In genomic region chr19:2070986-2071673, GRCh38 we compare ENCODE assay signal across 17 cellular contexts. TPM values are rescaled to one million over a fixed set of nuclear protein-coding genes. Genes with fewer than 3 reads are reported as not detected.
A peak's percentile ranks its signal among the peaks of the same experiment; 100 is the strongest.
DNase-seq lines count a peak whose midpoint lies in the region; ATAC-seq and TF ChIP-seq lines count a peak whose summit lies in the region.
"Had no signal": no experiment of that assay in that cellular context is flagged by ENCODE, and none has a peak within 500 bp of the region (broad histone marks: within the 10 kb centered on the region; RNA-seq: fewer than 3 reads in every experiment).

No MANE protein-coding gene starts in this region.

- 91% methylated on average over 7 of the region's 19 CpGs; no CpG with 5 or more reads in 1 of the 2 experiments for WGBS in IMR-90 (ENCODE audit: extremely low coverage in 2 of 2, insufficient read length in 1 of 2), 2 experiments

- no peak overlapping the region for H3K56ac ChIP-seq in IMR-90 (ENCODE audit: extremely low read depth, insufficient read depth, low read length)

- peaks cover 24% of the 10 kb centered on the region for H3K4me1 Mint-ChIP-seq in CD8-positive, alpha-beta T cell (ENCODE audit: low read depth)
- H3K4me1 Mint-ChIP-seq in activated naive CD8-positive, alpha-beta T cell treated with anti-CD3 and anti-CD28 coated beads, Interleukin-2, amount 50 U/mL, for 24 hours = peaks cover 11% of the 10 kb centered on the region
- peaks cover 5% of the 10 kb centered on the region for H3K4me1 Mint-ChIP-seq in nephron progenitor cell

- POLR2A ChIA-PET in CD8-positive, alpha-beta T cell (lab: Charles Lee) = interaction anchor here (1.4 kb wide), 1 partner anchor 19 kb away, joined by 4 read pairs; no protein-coding TSS in a partner anchor
- POLR2A ChIA-PET in IMR-90 (lab: Charles Lee; ENCODE audit: unreplicated experiment) = no interaction called here

- no peak overlapping the region for H2AK9ac ChIP-seq in IMR-90 (replicated peaks; ENCODE audit: low read depth, low read length, poor library complexity)

- no peak overlapping the region for H3K9ac ChIP-seq in IMR-90 (ENCODE audit: low read depth, low read length)
- H3K9ac ChIP-seq: GM23248 had no signal

- H3K79me1 ChIP-seq in IMR-90 (ENCODE audit: low read depth in 1 of 2, low read length in 2 of 2) = no peaks in the 10 kb centered on the region; a peak in 1 of 4 replicates

- no peaks in the 10 kb centered on the region for H3K9me3 Mint-ChIP-seq in CD8-positive, alpha-beta T cell
- H3K9me3 Mint-ChIP-seq in activated naive CD8-positive, alpha-beta T cell treated with anti-CD3 and anti-CD28 coated beads, Interleukin-2, amount 50 U/mL, for 24 hours = no peaks in the 10 kb centered on the region
- H3K9me3 Mint-ChIP-seq in nephron progenitor cell = no peaks in the 10 kb centered on the region
- H3K9me3 Mint-ChIP-seq: activated T-cell treated with anti-CD3 and anti-CD28 coated beads, Interleukin-2, amount 50 U/mL, for 4 hours had no signal

- BruUV-seq in IMR-90 (replicated peaks; lab: Mats Ljungman, UMichigan) = TSS peak; percentile 79

- H2BK5ac ChIP-seq in IMR-90 (ENCODE audit: low read depth, low read length, poor library complexity, severe bottlenecking) = no peak overlapping the region

- H3K4me2 ChIP-seq in IMR-90 (ENCODE audit: low read depth, low read length) = no peak overlapping the region

- no peak for DNase-seq in CD8-positive, alpha-beta T cell
- no peak for DNase-seq in IMR-90
- DNase-seq in activated naive CD8-positive, alpha-beta T cell treated with anti-CD3 and anti-CD28 coated beads, Interleukin-2, amount 50 U/mL, for 24 hours = no peak
- DNase-seq in nephron progenitor cell = no peak
- DNase-seq in NCI-H2196 treated with DMSO at 0.1 percent for 48 hours (lab: John Stamatoyannopoulos, UW; ENCODE audit: unreplicated experiment) = no peak
- DNase-seq in glomerular visceral epithelial cell (ENCODE audit: extremely low spot score) = no peak
- DNase-seq: activated T-cell treated with anti-CD3 and anti-CD28 coated beads, Interleukin-2, amount 50 U/mL, for 4 hours; C1 segment of cervical spinal cord; GDM1; GM23248; kidney glomerular epithelial cell; NCI-H1105 treated with DMSO at 0.1 percent for 48 hours; NCI-H345; stimulated activated CD4-positive, alpha-beta T cell treated with anti-CD3 and anti-CD28 coated beads, Interleukin-15, amount 100 ng/mL, for 24 hours; upper lobe of right lung had no signal

- no peak overlapping the region for H4K8ac ChIP-seq in IMR-90 (ENCODE audit: low read depth in 2 of 2, low read length in 2 of 2)

- no peak overlapping the region for H3K23ac ChIP-seq in IMR-90 (ENCODE audit: low read depth, low read length)

- peaks cover 49% of the 10 kb centered on the region for H3K36me3 Mint-ChIP-seq in CD8-positive, alpha-beta T cell
- peaks cover 40% of the 10 kb centered on the region for H3K36me3 Mint-ChIP-seq in activated naive CD8-positive, alpha-beta T cell treated with anti-CD3 and anti-CD28 coated beads, Interleukin-2, amount 50 U/mL, for 24 hours (ENCODE audit: low read depth)
- H3K36me3 Mint-ChIP-seq in nephron progenitor cell (ENCODE audit: low read depth) = peaks cover 35% of the 10 kb centered on the region

- no peak overlapping the region for H3K18ac ChIP-seq in IMR-90 (ENCODE audit: low read depth, low read length)

- dilution Hi-C loops in IMR-90 (cut with HindIII; ENCODE audit: low sequenced_read_pairs, unreplicated experiment) = no loop called here

- no peak for TF ChIP-seq CTCF in CD8-positive, alpha-beta T cell (IDR thresholded peaks at IDR 0.05)
- TF ChIP-seq CTCF in IMR-90 (conservative IDR thresholded peaks at IDR 0.05; ENCODE audit: low read depth, low read length) (no peak), nephron progenitor cell (IDR thresholded peaks at IDR 0.05) (no peak)

- ATAC-seq in CD8-positive, alpha-beta T cell = no peak
- ATAC-seq in IMR-90 (ENCODE audit: low read depth) = no peak
- no peak for ATAC-seq in activated naive CD8-positive, alpha-beta T cell treated with anti-CD3 and anti-CD28 coated beads, Interleukin-2, amount 50 U/mL, for 24 hours
- no peak for ATAC-seq in GM19467 (IDR thresholded peaks at IDR 0.05; ENCODE audit: unreplicated experiment)
- ATAC-seq: activated T-cell treated with anti-CD3 and anti-CD28 coated beads, Interleukin-2, amount 50 U/mL, for 4 hours; upper lobe of right lung had no signal

- H3K4me3 ChIP-seq in CD8-positive, alpha-beta T cell (ENCODE audit: low read depth, low read length) = no peak overlapping the region
- no peak overlapping the region for H3K4me3 ChIP-seq in IMR-90 (ENCODE audit: insufficient read depth, low read depth, low read length)
- H3K4me3 ChIP-seq: cardiac muscle cell, GM23248, upper lobe of right lung had no signal

- no peak overlapping the region for H2AK5ac ChIP-seq in IMR-90 (ENCODE audit: low read depth, low read length)

- H2BK120ac ChIP-seq in IMR-90 (ENCODE audit: low read depth, low read length) = no peak overlapping the region

- H3K14ac ChIP-seq in IMR-90 (replicated peaks; ENCODE audit: low read depth, low read length) = no peak overlapping the region

- no peak overlapping the region for H2AFZ ChIP-seq in IMR-90 (replicated peaks; ENCODE audit: low read length, poor library complexity)
- H2AFZ ChIP-seq: GM23248 had no signal

- H4K20me1 ChIP-seq in IMR-90 (ENCODE audit: insufficient read depth, low read length) = 0 out of 2 replicates have a peak, but pooled peaks cover 6% of the 10 kb centered on the region

- peaks cover 26% of the 10 kb centered on the region for H3K36me3 ChIP-seq in CD8-positive, alpha-beta T cell (ENCODE audit: insufficient read depth, low read length)
- H3K36me3 ChIP-seq in IMR-90 (ENCODE audit: control insufficient read depth, insufficient read depth, low read length) = peaks cover 34% of the 10 kb centered on the region

- no peak for TF ChIP-seq POLR2A in IMR-90 (IDR thresholded peaks at IDR 0.05; ENCODE audit: low read depth, low read length)

- no peak overlapping the region for H4K91ac ChIP-seq in IMR-90 (ENCODE audit: insufficient read depth, low read depth, low read length)

- H3K4me3 Mint-ChIP-seq in CD8-positive, alpha-beta T cell = no peak overlapping the region
- no peak overlapping the region for H3K4me3 Mint-ChIP-seq in activated naive CD8-positive, alpha-beta T cell treated with anti-CD3 and anti-CD28 coated beads, Interleukin-2, amount 50 U/mL, for 24 hours
- H3K4me3 Mint-ChIP-seq in nephron progenitor cell = no peak overlapping the region
- H3K4me3 Mint-ChIP-seq: activated T-cell treated with anti-CD3 and anti-CD28 coated beads, Interleukin-2, amount 50 U/mL, for 4 hours had no signal

- no peaks in the 10 kb centered on the region for H3K9me3 ChIP-seq in CD8-positive, alpha-beta T cell (ENCODE audit: low read length)
- no peaks in the 10 kb centered on the region for H3K9me3 ChIP-seq in IMR-90 (ENCODE audit: control insufficient read depth, insufficient read depth, low read length)
- H3K9me3 ChIP-seq: upper lobe of right lung had no signal

- peak overlapping the region; percentile 37 for H3K27ac Mint-ChIP-seq in CD8-positive, alpha-beta T cell
- peak overlapping the region; percentile 57 for H3K27ac Mint-ChIP-seq in activated naive CD8-positive, alpha-beta T cell treated with anti-CD3 and anti-CD28 coated beads, Interleukin-2, amount 50 U/mL, for 24 hours
- peak overlapping the region; percentile 92 for H3K27ac Mint-ChIP-seq in nephron progenitor cell

- no peak overlapping the region for H4K5ac ChIP-seq in IMR-90 (ENCODE audit: low read depth, low read length)

- no peak overlapping the region for H3K27ac ChIP-seq in CD8-positive, alpha-beta T cell (ENCODE audit: low read depth, low read length)
- H3K27ac ChIP-seq in IMR-90 (ENCODE audit: insufficient read depth, low read length) = no peak overlapping the region
- H3K27ac ChIP-seq: cardiac muscle cell, GM23248, upper lobe of right lung had no signal

- CTCF ChIA-PET in CD8-positive, alpha-beta T cell (lab: Charles Lee) = interaction anchor here (0.7 to 5.1 kb wide), 9 partner anchors 11 to 253 kb away, joined by 3 to 49 read pairs (median 7); no protein-coding TSS in a partner anchor
- CTCF ChIA-PET in IMR-90 (lab: Yijun Ruan, JAX) = no interaction called here

- H3K27me3 ChIP-seq in CD8-positive, alpha-beta T cell (ENCODE audit: insufficient read depth, low read length) = no peaks in the 10 kb centered on the region
- H3K27me3 ChIP-seq in IMR-90 (ENCODE audit: control insufficient read depth, insufficient read depth, low read length) = no peaks in the 10 kb centered on the region
- H3K27me3 ChIP-seq: cardiac muscle cell, upper lobe of right lung had no signal

- peaks cover 11% of the 10 kb centered on the region for H3K4me1 ChIP-seq in CD8-positive, alpha-beta T cell (ENCODE audit: insufficient read depth, low read length)
- H3K4me1 ChIP-seq in IMR-90 (ENCODE audit: control insufficient read depth, insufficient read depth, low read length) = no peaks in the 10 kb centered on the region

- no peak overlapping the region for H2BK20ac ChIP-seq in IMR-90 (ENCODE audit: low read depth, low read length)

- H3K27me3 Mint-ChIP-seq in CD8-positive, alpha-beta T cell (ENCODE audit: low read depth) = no peaks in the 10 kb centered on the region
- no peaks in the 10 kb centered on the region for H3K27me3 Mint-ChIP-seq in activated naive CD8-positive, alpha-beta T cell treated with anti-CD3 and anti-CD28 coated beads, Interleukin-2, amount 50 U/mL, for 24 hours
- H3K27me3 Mint-ChIP-seq in nephron progenitor cell (ENCODE audit: low read depth, poor library complexity) = no peaks in the 10 kb centered on the region

- intact Hi-C loops in CD8-positive, alpha-beta T cell (cut with DNase I, micrococcal nuclease) = no loop called here
- intact Hi-C loops in IMR-90 (cut with micrococcal nuclease) = no loop called here

- H3K9me1 ChIP-seq in IMR-90 (ENCODE audit: insufficient read depth, low read length) = no peaks in the 10 kb centered on the region

- no peak for TF ChIP-seq RAD21 in IMR-90 (IDR thresholded peaks at IDR 0.05; ENCODE audit: low read length)

- in situ Hi-C loops in IMR-90 (cut with MboI; ENCODE audit: low sequenced_read_pairs) = no loop called here

- H2BK15ac ChIP-seq in IMR-90 (ENCODE audit: low read depth, low read length) = no peak overlapping the region

- H3K4ac ChIP-seq in IMR-90 (ENCODE audit: low read depth, low read length) = no peak overlapping the region

RNA-seq across cellular contexts. Expression of gene MKNK2, which starts 20.1 kb away (rescaled TPM):
- 100 to 1,000 TPM; 453 to 455 TPM for total RNA-seq in CD8-positive, alpha-beta T cell
- total RNA-seq in IMR-90 (2012; rRNA removed) = 20.8 and 21.9 TPM in 2 replicates
- polyA plus RNA-seq in IMR-90 (2012; rRNA removed) = 31.8 and 37.5 TPM in 2 replicates
- 25.9 and 51.6 TPM in 2 replicates for polyA plus RNA-seq in IMR-90 (2012; cell fraction: cytosol; rRNA removed)
- polyA plus RNA-seq in IMR-90 (2012; cell fraction: nucleus; rRNA removed; ENCODE audit: low replicate concordance) = 57.0 and 142 TPM in 2 replicates

RNA-seq across cellular contexts. Expression of gene MOB3A, which starts 25.0 kb away (rescaled TPM):
- 10 to 100 TPM; 76.7 to 80.0 TPM for total RNA-seq in CD8-positive, alpha-beta T cell
- 8.9 and 9.3 TPM in 2 replicates for total RNA-seq in IMR-90 (2012; rRNA removed)
- 26.5 and 28.8 TPM in 2 replicates for polyA plus RNA-seq in IMR-90 (2012; rRNA removed)
- polyA plus RNA-seq in IMR-90 (2012; cell fraction: cytosol; rRNA removed) = 20.4 and 29.9 TPM in 2 replicates
- 15.3 and 28.7 TPM in 2 replicates for polyA plus RNA-seq in IMR-90 (2012; cell fraction: nucleus; rRNA removed; ENCODE audit: low replicate concordance)

RNA-seq across cellular contexts. Expression of gene IZUMO4, which starts 25.6 kb away (rescaled TPM):
- total RNA-seq in CD8-positive, alpha-beta T cell = 10 to 100 TPM; 11.9 to 15.3 TPM
- total RNA-seq in IMR-90 (2012; rRNA removed) = 0.56 and 0.72 TPM in 2 replicates
- polyA plus RNA-seq in IMR-90 (2012; rRNA removed) = 2.8 and 3.4 TPM in 2 replicates
- polyA plus RNA-seq in IMR-90 (2012; cell fraction: cytosol; rRNA removed) = 0.37 and 1.5 TPM in 2 replicates
- 19.5 and 47.8 TPM in 2 replicates for polyA plus RNA-seq in IMR-90 (2012; cell fraction: nucleus; rRNA removed; ENCODE audit: low replicate concordance)

RNA-seq across cellular contexts. Expression of gene BTBD2, which starts 55.6 kb away (rescaled TPM):
- 10 to 100 TPM; 34.5 to 35.5 TPM for total RNA-seq in CD8-positive, alpha-beta T cell
- total RNA-seq in IMR-90 (2012; rRNA removed) = 24.4 and 25.8 TPM in 2 replicates
- 65.7 and 67.1 TPM in 2 replicates for polyA plus RNA-seq in IMR-90 (2012; rRNA removed)
- polyA plus RNA-seq in IMR-90 (2012; cell fraction: cytosol; rRNA removed) = 38.7 and 95.6 TPM in 2 replicates
- 53.9 and 143 TPM in 2 replicates for polyA plus RNA-seq in IMR-90 (2012; cell fraction: nucleus; rRNA removed; ENCODE audit: low replicate concordance)

Comparison
In these comparisons a context has a peak if more than half of its experiments do, and no peak if none do; other contexts are left out.
1. H3K27ac Mint-ChIP-seq: peak in every context shown above with its lines; median percentile 92 in nephron progenitor cell; 57 in activated naive CD8-positive, alpha-beta T cell treated with anti-CD3 and anti-CD28 coated beads, Interleukin-2, amount 50 U/mL, for 24 hours; 37 in CD8-positive, alpha-beta T cell.
2. RNA of gene MKNK2, which starts 20.1 kb away (total RNA-seq): 453 to 455 TPM in CD8-positive, alpha-beta T cell; 20.8 to 21.9 TPM in IMR-90; every median in the first group is over 10 times any median in the second.